In the genomic region with DNA sequence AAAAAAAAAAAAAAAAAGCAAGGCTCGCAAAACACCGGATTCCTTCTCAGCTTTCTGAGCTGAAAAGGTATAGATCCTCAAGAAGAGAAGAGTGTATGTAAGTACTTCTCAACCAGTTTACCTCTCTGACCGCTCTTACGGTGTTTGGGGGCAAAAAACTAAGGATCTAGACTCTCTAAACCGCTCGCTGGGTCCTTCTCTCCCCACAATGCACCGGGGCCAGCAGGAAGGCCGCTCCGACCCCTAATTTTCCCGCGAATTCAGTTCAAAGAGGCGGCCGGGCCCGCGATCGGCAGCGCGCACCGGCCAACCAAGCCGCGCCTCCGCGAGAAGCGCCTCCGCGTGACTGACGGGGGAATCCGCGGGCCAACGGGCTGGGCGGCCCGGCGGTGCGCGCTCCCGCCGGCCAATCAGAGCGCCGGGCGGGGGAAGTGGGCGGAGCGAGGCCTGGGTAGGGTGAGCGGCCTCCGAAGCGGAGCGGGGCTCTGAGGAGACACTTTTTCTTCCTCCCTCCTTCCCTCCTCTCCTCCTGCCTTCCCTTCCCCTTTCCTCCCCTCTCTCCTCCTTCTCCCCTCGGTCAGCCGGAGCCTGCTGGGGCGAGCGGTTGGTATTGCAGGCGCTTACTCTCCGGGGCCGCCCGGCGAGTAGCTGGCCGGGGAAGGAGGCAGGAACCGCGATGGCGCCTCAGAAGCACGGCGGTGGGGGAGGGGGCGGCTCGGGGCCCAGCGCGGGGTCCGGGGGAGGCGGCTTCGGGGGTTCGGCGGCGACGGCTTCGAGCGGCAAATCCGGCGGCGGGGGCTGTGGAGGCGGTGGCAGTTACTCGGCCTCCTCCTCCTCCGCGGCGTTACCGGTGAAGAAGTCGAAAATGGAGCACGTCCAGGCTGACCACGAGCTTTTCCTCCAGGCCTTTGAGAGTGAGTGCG, we compare ENCODE assay signal across 8 cellular contexts.
A peak's percentile ranks its signal among the peaks of the same experiment; 100 is the strongest.
DNase-seq lines count a peak whose midpoint lies in the region; ATAC-seq and TF ChIP-seq lines count a peak whose summit lies in the region.
"Not testable (repeated sequence)": the region's sequence is repeated elsewhere in the genome, so short reads cannot be mapped to it uniquely, and the experiment has no call there.

No MANE protein-coding gene starts in this region.

- TF ChIP-seq RAD21 in liver (IDR thresholded peaks at IDR 0.05), result not testable (repeated sequence)

- H3K9me3 ChIP-seq in BLaER1 treated with 17β-estradiol and CSF1 and Interleukin-3, amounts not matched to agents 10 nM and 100 nM (replicated peaks in 1 of 11); liver (ENCODE audit: control insufficient read depth in 4 of 4, low read length in 3 of 4): not testable (repeated sequence)

- DNase-seq in NCI-H748 treated with DMSO at 0.1 percent for 48 hours (lab: John Stamatoyannopoulos, UW) (peak; percentile 72), dedifferentiated amniotic fluid mesenchymal stem cell (ENCODE audit: extremely low spot score) (peak; percentile 56)
- DNase-seq in activated CD4-positive, alpha-beta T cell treated with anti-CD3 and anti-CD28 coated beads, Interleukin-2, amount 50 U/mL, for 24 hours (ENCODE audit: low read depth in 1 of 2, low spot score in 1 of 2), result peak; percentile 69 to 75
- peak; percentile 86 to 88 for DNase-seq in stimulated activated CD4-positive, alpha-beta T cell treated with anti-CD3 and anti-CD28 coated beads, Interleukin-2, amount 100 ng/mL, for 24 hours

- not testable (repeated sequence) for H3K27me3 ChIP-seq in BLaER1 treated with 17β-estradiol and CSF1 and Interleukin-3, amounts not matched to agents 10 nM and 100 nM; liver (ENCODE audit: control insufficient read depth in 4 of 4, insufficient read depth in 4 of 4, low read length in 3 of 4)

- peaks cover 29 to 76% (median 40%) of the 10 kb centered on the region in 11 experiments; a peak in 20 of 22 replicates for H4K20me1 ChIP-seq in BLaER1 treated with 17β-estradiol and CSF1 and Interleukin-3, amounts not matched to agents 10 nM and 100 nM

- H3K4me1 ChIP-seq in BLaER1 treated with 17β-estradiol and CSF1 and Interleukin-3, amounts not matched to agents 10 nM and 100 nM, result peaks cover 37 to 56% (median 47%) of the 10 kb centered on the region in 10 experiments
- H3K4me1 ChIP-seq in liver (ENCODE audit: control insufficient read depth in 4 of 4, insufficient read depth in 4 of 4, low read length in 3 of 4), result not testable (repeated sequence)

- peak overlapping the region; percentile 67 to 87 (median 80) for H3K4me2 ChIP-seq in BLaER1 treated with 17β-estradiol and CSF1 and Interleukin-3, amounts not matched to agents 10 nM and 100 nM

- not testable (repeated sequence) for TF ChIP-seq CTCF in liver (IDR thresholded peaks at IDR 0.05; ENCODE audit: low read depth, low read length, missing input control)

- peak overlapping the region; percentile 62 to 79 (median 72) for H3K4me3 ChIP-seq in BLaER1 treated with 17β-estradiol and CSF1 and Interleukin-3, amounts not matched to agents 10 nM and 100 nM
- peak overlapping the region; percentile 59 to 78 (median 72) for H3K4me3 ChIP-seq in liver (ENCODE audit: low read depth in 1 of 3, low read length in 3 of 3)

- H3K36me3 ChIP-seq in BLaER1 treated with 17β-estradiol and CSF1 and Interleukin-3, amounts not matched to agents 10 nM and 100 nM, result peaks cover 6 to 28% (median 17%) of the 10 kb centered on the region in 11 experiments; a peak in 20 of 22 replicates
- not testable (repeated sequence) for H3K36me3 ChIP-seq in liver (ENCODE audit: control insufficient read depth in 4 of 4, insufficient read depth in 3 of 4, low read depth in 1 of 4, low read length in 3 of 4)

- peak overlapping the region; percentile 82 to 94 (median 90) for H3K9ac ChIP-seq in BLaER1 treated with 17β-estradiol and CSF1 and Interleukin-3, amounts not matched to agents 10 nM and 100 nM
- H3K9ac ChIP-seq in liver (ENCODE audit: low read depth in 1 of 2, low read length in 2 of 2), result peak overlapping the region in 1 of 2 donors; percentile 47

- H3K27ac ChIP-seq in BLaER1 treated with 17β-estradiol and CSF1 and Interleukin-3, amounts not matched to agents 10 nM and 100 nM, result peak overlapping the region; percentile 75 to 95 (median 87)
- H3K27ac ChIP-seq in liver (ENCODE audit: low read depth in 1 of 2, low read length in 2 of 2), result peak overlapping the region; percentile 69 to 70

- WGBS in liver, result under 1% methylated on average over 87 of the region's 87 CpGs

- ATAC-seq in GM19351 (IDR thresholded peaks at IDR 0.05; ENCODE audit: unreplicated experiment) (peak; percentile 79), HG03457 (IDR thresholded peaks at IDR 0.05; ENCODE audit: unreplicated experiment) (peak; percentile 72)

TF ChIP-seq in liver, 16 proteins besides CTCF, POLR2A, EP300 and RAD21:
- TF ChIP-seq YY1 (IDR thresholded peaks at IDR 0.05), result peak; percentile 29

Comparison
In these comparisons a context has a peak if more than half of its experiments do, and no peak if none do; other contexts are left out.
1. Peak in every context shown above with its lines: DNase-seq, ATAC-seq, H3K4me3 ChIP-seq and H3K27ac ChIP-seq.